18 cellular contexts compared by ENCODE assay signal in genomic region chr3:48727511-48727910, GRCh38.
"Had no signal": no experiment of that assay in that cellular context is flagged by ENCODE, and none has a peak within 500 bp of the region (broad histone marks: within the 10 kb centered on the region; RNA-seq: fewer than 3 reads in every experiment).

No MANE protein-coding gene starts in this region.

- H2AFZ ChIP-seq: hepatocyte had no signal

- H3K4me3 ChIP-seq: coronary artery, esophagus muscularis mucosa, gastroesophageal sphincter, heart left ventricle, hepatocyte, lung, pancreas, stomach, thyroid gland had no signal

- H3K79me2 ChIP-seq: hepatocyte had no signal

- H3K27me3 ChIP-seq: esophagus muscularis mucosa, foreskin keratinocyte, gastroesophageal sphincter, heart left ventricle, hepatocyte, pancreas, stomach, thyroid gland had no signal

- DNase-seq: dermis blood vessel endothelial cell; effector memory CD4-positive, alpha-beta T cell; foreskin keratinocyte; heart left ventricle; kidney; naive thymus-derived CD8-positive, alpha-beta T cell; occipital lobe; pancreas; stimulated activated CD4-positive, alpha-beta T cell treated with anti-CD3 and anti-CD28 coated beads, Interleukin-2, amount 100 ng/mL, for 24 hours; stimulated activated CD4-positive, alpha-beta T cell treated with anti-CD3 and anti-CD28 coated beads, Interleukin-4, amount 100 ng/mL, for 24 hours; stimulated activated naive CD4-positive, alpha-beta T cell treated with Interleukin-2 at 50 U/mL for 16 hours; stomach; thyroid gland had no signal

- H3K27ac ChIP-seq: coronary artery, esophagus muscularis mucosa, foreskin keratinocyte, gastroesophageal sphincter, heart left ventricle, hepatocyte, pancreas, stomach, thyroid gland had no signal

- H3K4me2 ChIP-seq: hepatocyte had no signal

- H3K4me1 ChIP-seq: esophagus muscularis mucosa, foreskin keratinocyte, gastroesophageal sphincter, heart left ventricle, pancreas, stomach, thyroid gland had no signal

- H3K9me3 ChIP-seq: esophagus muscularis mucosa, gastroesophageal sphincter, heart left ventricle, pancreas, stomach, thyroid gland had no signal

- H3K36me3 ChIP-seq: esophagus muscularis mucosa, gastroesophageal sphincter, heart left ventricle, pancreas, stomach, thyroid gland had no signal
